ENCODE assay signal across 22 cellular contexts in genomic region chr12:18849080-18849479, GRCh38.
DNase-seq lines count a peak whose midpoint lies in the region; ATAC-seq and TF ChIP-seq lines count a peak whose summit lies in the region.
"Had no signal": no experiment of that assay in that cellular context is flagged by ENCODE, and none has a peak within 500 bp of the region (broad histone marks: within the 10 kb centered on the region; RNA-seq: fewer than 3 reads in every experiment).

No MANE protein-coding gene starts in this region.

- H3K4me3 ChIP-seq in astrocyte of the spinal cord (ENCODE audit: low read depth, low read length) (no peak overlapping the region), upper lobe of right lung (no peak overlapping the region)
- H3K4me3 ChIP-seq: BLaER1 treated with 17β-estradiol and CSF1 and Interleukin-3, amounts not matched to agents 10 nM and 100 nM; MG63; psoas muscle; thoracic aorta had no signal

- DNase-seq in activated CD4-positive, alpha-beta T cell treated with anti-CD3 and anti-CD28 coated beads for 36 hours, result no peak
- DNase-seq in activated CD4-positive, alpha-beta T cell treated with anti-CD3 and anti-CD28 coated beads for 48 hours, result no peak
- DNase-seq in astrocyte of the spinal cord (ENCODE audit: low read depth, low spot score), result peak; percentile 92
- DNase-seq in iris pigment epithelial cell (ENCODE audit: low read depth), result peak; percentile 74
- DNase-seq in upper lobe of right lung, result no peak
- no peak for DNase-seq in HuH-7 (ENCODE audit: low spot score)
- no peak for DNase-seq in progenitor cell of endocrine pancreas (ENCODE audit: low spot score, unreplicated experiment)
- DNase-seq: activated CD4-positive, alpha-beta T cell treated with anti-CD3 and anti-CD28 coated beads for 1 hour; activated effector memory CD4-positive, alpha-beta T cell treated with anti-CD3 and anti-CD28 coated beads, Interleukin-2, amount 50 U/mL, for 16 hours; endodermal cell; GDM1; MG63; naive B cell; psoas muscle; SK-N-SH; stimulated activated CD4-positive, alpha-beta T cell treated with anti-CD3 and anti-CD28 coated beads, Interleukin-12 subunit alpha, Interleukin-12 subunit beta, amount 100 ng/mL, for 4 hours; T1000 had no signal

- no peaks in the 10 kb centered on the region for H3K27me3 ChIP-seq in upper lobe of right lung
- H3K27me3 ChIP-seq: BLaER1 treated with 17β-estradiol and CSF1 and Interleukin-3, amounts not matched to agents 10 nM and 100 nM; MG63 had no signal

- H3K27ac ChIP-seq in upper lobe of right lung, result no peak overlapping the region
- H3K27ac ChIP-seq: 22Rv1; BLaER1 treated with 17β-estradiol and CSF1 and Interleukin-3, amounts not matched to agents 10 nM and 100 nM; psoas muscle; thoracic aorta had no signal

- CTCF ChIA-PET in activated CD4-positive, alpha-beta T cell treated with anti-CD3 and anti-CD28 coated beads for 36 hours (lab: Charles Lee), result interaction anchor here (0.7 kb wide), 1 partner anchor 658 kb away, joined by 4 read pairs; no protein-coding TSS in a partner anchor

- POLR2A ChIA-PET in activated CD4-positive, alpha-beta T cell treated with anti-CD3 and anti-CD28 coated beads for 36 hours (lab: Charles Lee), result no interaction called here

- no peak for TF ChIP-seq CTCF in astrocyte of the spinal cord (IDR thresholded peaks at IDR 0.05; ENCODE audit: low read depth, low read length)
- TF ChIP-seq CTCF in upper lobe of right lung (IDR thresholded peaks at IDR 0.05), result no peak
- no peak for TF ChIP-seq CTCF in progenitor cell of endocrine pancreas (IDR thresholded peaks at IDR 0.05; ENCODE audit: unreplicated experiment)

- H3K4me1 ChIP-seq in upper lobe of right lung, result no peaks in the 10 kb centered on the region
- H3K4me1 ChIP-seq: BLaER1 treated with 17β-estradiol and CSF1 and Interleukin-3, amounts not matched to agents 10 nM and 100 nM; psoas muscle had no signal

- peaks cover 9% of the 10 kb centered on the region for H3K27me3 Mint-ChIP-seq in activated CD4-positive, alpha-beta T cell treated with anti-CD3 and anti-CD28 coated beads for 36 hours
- peaks cover 3% of the 10 kb centered on the region for H3K27me3 Mint-ChIP-seq in progenitor cell of endocrine pancreas
- H3K27me3 Mint-ChIP-seq: naive B cell had no signal

- no peak overlapping the region for H3K27ac Mint-ChIP-seq in activated CD4-positive, alpha-beta T cell treated with anti-CD3 and anti-CD28 coated beads for 36 hours
- no peak overlapping the region for H3K27ac Mint-ChIP-seq in progenitor cell of endocrine pancreas
- H3K27ac Mint-ChIP-seq: endodermal cell, naive B cell had no signal

- no peaks in the 10 kb centered on the region for H3K36me3 ChIP-seq in upper lobe of right lung
- H3K36me3 ChIP-seq: BLaER1 treated with 17β-estradiol and CSF1 and Interleukin-3, amounts not matched to agents 10 nM and 100 nM; MG63; thoracic aorta had no signal

- H3K4me3 Mint-ChIP-seq in activated CD4-positive, alpha-beta T cell treated with anti-CD3 and anti-CD28 coated beads for 36 hours, result no peak overlapping the region
- no peak overlapping the region for H3K4me3 Mint-ChIP-seq in progenitor cell of endocrine pancreas (ENCODE audit: low read depth)
- H3K4me3 Mint-ChIP-seq: endodermal cell, naive B cell had no signal

- in situ Hi-C loops in astrocyte of the spinal cord (cut with HindIII; ENCODE audit: low sequenced_read_pairs), result no loop called here

- no peaks in the 10 kb centered on the region for H3K36me3 Mint-ChIP-seq in activated CD4-positive, alpha-beta T cell treated with anti-CD3 and anti-CD28 coated beads for 36 hours (ENCODE audit: low read depth)
- no peaks in the 10 kb centered on the region for H3K36me3 Mint-ChIP-seq in progenitor cell of endocrine pancreas (ENCODE audit: insufficient read depth)
- H3K36me3 Mint-ChIP-seq: naive B cell had no signal

- intact Hi-C loops in activated CD4-positive, alpha-beta T cell treated with anti-CD3 and anti-CD28 coated beads for 36 hours (cut with DNase I, micrococcal nuclease), result no loop called here
- intact Hi-C loops in upper lobe of right lung (cut with DNase I), result no loop called here

- no peaks in the 10 kb centered on the region for H3K9me3 ChIP-seq in upper lobe of right lung
- H3K9me3 ChIP-seq: BLaER1 treated with 17β-estradiol and CSF1 and Interleukin-3, amounts not matched to agents 10 nM and 100 nM; MG63; SK-N-SH; thoracic aorta had no signal

- H3K9me3 Mint-ChIP-seq in activated CD4-positive, alpha-beta T cell treated with anti-CD3 and anti-CD28 coated beads for 36 hours (ENCODE audit: low read depth), result no peaks in the 10 kb centered on the region
- H3K9me3 Mint-ChIP-seq in progenitor cell of endocrine pancreas (ENCODE audit: low read depth), result no peaks in the 10 kb centered on the region
- H3K9me3 Mint-ChIP-seq: endodermal cell had no signal

- peaks cover 3% of the 10 kb centered on the region for H3K4me1 Mint-ChIP-seq in activated CD4-positive, alpha-beta T cell treated with anti-CD3 and anti-CD28 coated beads for 36 hours
- peaks cover 15% of the 10 kb centered on the region for H3K4me1 Mint-ChIP-seq in progenitor cell of endocrine pancreas (ENCODE audit: low read depth)
- H3K4me1 Mint-ChIP-seq: naive B cell had no signal

- ATAC-seq in activated CD4-positive, alpha-beta T cell treated with anti-CD3 and anti-CD28 coated beads for 36 hours, result peak; percentile 81
- peak; percentile 49 for ATAC-seq in upper lobe of right lung
- no peak for ATAC-seq in GM18861 (IDR thresholded peaks at IDR 0.05; ENCODE audit: unreplicated experiment)
- ATAC-seq: Panc1, psoas muscle had no signal

Comparison
In these comparisons a context has a peak if more than half of its experiments do, and no peak if none do; other contexts are left out.
1. DNase-seq: peak in astrocyte of the spinal cord (single experiment) and iris pigment epithelial cell (single experiment); none in activated CD4-positive, alpha-beta T cell treated with anti-CD3 and anti-CD28 coated beads for 36 hours (single experiment), activated CD4-positive, alpha-beta T cell treated with anti-CD3 and anti-CD28 coated beads for 48 hours (single experiment), upper lobe of right lung (single experiment), HuH-7 (single experiment) and progenitor cell of endocrine pancreas (single experiment).